1 cellular context compared by ENCODE assay signal in the genomic region with DNA sequence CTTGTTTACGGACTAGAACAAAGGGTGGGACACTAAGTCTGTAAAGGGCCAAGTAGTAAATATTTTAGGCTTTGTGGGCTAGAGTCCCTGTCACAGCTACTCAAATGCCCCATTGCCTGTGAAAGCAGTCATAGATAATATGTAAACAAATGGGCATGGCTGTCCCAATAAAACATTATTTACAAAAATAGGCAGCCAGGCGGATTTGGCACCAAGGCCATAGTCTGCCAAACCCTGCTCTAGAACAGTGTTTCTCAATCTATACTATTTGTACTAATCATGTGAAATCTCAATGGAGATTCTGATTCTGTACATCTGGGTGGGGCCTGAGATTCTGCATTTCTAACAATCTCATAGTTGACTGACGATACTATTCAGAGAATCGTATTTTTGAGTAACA.
TF ChIP-seq lines count a peak whose summit lies in the region.

No MANE protein-coding gene starts in this region.

TF ChIP-seq in HepG2, 621 proteins besides CTCF, POLR2A, EP300 and RAD21 (continued from another document):
- TF ChIP-seq, protein P1, sequence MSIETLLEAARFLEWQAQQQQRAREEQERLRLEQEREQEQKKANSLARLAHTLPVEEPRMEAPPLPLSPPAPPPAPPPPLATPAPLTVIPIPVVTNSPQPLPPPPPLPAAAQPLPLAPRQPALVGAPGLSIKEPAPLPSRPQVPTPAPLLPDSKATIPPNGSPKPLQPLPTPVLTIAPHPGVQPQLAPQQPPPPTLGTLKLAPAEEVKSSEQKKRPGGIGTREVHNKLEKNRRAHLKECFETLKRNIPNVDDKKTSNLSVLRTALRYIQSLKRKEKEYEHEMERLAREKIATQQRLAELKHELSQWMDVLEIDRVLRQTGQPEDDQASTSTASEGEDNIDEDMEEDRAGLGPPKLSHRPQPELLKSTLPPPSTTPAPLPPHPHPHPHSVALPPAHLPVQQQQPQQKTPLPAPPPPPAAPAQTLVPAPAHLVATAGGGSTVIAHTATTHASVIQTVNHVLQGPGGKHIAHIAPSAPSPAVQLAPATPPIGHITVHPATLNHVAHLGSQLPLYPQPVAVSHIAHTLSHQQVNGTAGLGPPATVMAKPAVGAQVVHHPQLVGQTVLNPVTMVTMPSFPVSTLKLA (IDR thresholded peaks at IDR 0.05): no peak
- TF ChIP-seq ZKSCAN1 (IDR thresholded peaks at IDR 0.05; ENCODE audit: low read length) (no peak), ZNF484 (CRISPR knock-in tag; IDR thresholded peaks at IDR 0.05; ENCODE audit: borderline replicate concordance, low read depth) (no peak), ZNF605 (CRISPR knock-in tag; IDR thresholded peaks at IDR 0.05) (no peak), ZBTB7B (CRISPR knock-in tag; IDR thresholded peaks at IDR 0.05) (no peak), ZNF354B (CRISPR knock-in tag; IDR thresholded peaks at IDR 0.05) (no peak), DNMT1 (CRISPR knock-in tag; IDR thresholded peaks at IDR 0.05) (no peak), ESRRA (CRISPR knock-in tag; IDR thresholded peaks at IDR 0.05; ENCODE audit: low read depth) (no peak)
